ENCODE assay signal across 1 cellular context in the genomic region with DNA sequence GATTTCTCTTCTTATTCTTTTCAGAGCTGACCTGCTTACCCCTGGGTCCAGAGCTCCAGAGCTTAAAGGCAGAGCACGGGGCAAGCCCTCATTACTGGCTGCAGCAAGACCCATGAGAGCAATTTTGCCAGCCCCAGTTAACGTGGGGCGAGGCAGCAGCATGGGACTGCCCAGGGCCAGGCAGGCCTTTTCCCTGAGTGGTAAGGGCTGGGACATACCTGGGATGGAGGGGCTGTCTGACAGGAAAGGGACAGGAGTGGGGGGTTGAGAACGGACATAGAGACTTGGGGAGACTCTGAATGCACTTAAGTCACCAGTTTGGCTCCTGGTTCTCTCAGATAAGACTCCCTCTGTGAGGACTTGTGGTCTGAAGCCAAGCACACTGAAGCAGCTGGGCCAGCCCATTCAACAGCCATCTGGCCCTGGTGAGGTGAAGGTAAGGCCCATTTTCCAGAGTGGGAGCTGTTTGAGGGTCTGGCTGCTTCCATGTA.
TF ChIP-seq lines count a peak whose summit lies in the region.

No MANE protein-coding gene starts in this region.

TF ChIP-seq in HepG2, 621 proteins besides CTCF, POLR2A, EP300 and RAD21 (continued from another document):
- TF ChIP-seq, protein P1, sequence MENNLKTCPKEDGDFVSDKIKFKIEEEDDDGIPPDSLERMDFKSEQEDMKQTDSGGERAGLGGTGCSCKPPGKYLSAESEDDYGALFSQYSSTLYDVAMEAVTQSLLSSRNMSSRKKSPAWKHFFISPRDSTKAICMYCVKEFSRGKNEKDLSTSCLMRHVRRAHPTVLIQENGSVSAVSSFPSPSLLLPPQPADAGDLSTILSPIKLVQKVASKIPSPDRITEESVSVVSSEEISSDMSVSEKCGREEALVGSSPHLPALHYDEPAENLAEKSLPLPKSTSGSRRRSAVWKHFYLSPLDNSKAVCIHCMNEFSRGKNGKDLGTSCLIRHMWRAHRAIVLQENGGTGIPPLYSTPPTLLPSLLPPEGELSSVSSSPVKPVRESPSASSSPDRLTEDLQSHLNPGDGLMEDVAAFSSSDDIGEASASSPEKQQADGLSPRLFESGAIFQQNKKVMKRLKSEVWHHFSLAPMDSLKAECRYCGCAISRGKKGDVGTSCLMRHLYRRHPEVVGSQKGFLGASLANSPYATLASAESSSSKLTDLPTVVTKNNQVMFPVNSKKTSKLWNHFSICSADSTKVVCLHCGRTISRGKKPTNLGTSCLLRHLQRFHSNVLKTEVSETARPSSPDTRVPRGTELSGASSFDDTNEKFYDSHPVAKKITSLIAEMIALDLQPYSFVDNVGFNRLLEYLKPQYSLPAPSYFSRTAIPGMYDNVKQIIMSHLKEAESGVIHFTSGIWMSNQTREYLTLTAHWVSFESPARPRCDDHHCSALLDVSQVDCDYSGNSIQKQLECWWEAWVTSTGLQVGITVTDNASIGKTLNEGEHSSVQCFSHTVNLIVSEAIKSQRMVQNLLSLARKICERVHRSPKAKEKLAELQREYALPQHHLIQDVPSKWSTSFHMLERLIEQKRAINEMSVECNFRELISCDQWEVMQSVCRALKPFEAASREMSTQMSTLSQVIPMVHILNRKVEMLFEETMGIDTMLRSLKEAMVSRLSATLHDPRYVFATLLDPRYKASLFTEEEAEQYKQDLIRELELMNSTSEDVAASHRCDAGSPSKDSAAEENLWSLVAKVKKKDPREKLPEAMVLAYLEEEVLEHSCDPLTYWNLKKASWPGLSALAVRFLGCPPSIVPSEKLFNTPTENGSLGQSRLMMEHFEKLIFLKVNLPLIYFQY (CRISPR knock-in tag; IDR thresholded peaks at IDR 0.05; ENCODE audit: borderline replicate concordance), result no peak
- no peak for TF ChIP-seq ZC3H13 (CRISPR knock-in tag; IDR thresholded peaks at IDR 0.05)
- TF ChIP-seq, protein P2, sequence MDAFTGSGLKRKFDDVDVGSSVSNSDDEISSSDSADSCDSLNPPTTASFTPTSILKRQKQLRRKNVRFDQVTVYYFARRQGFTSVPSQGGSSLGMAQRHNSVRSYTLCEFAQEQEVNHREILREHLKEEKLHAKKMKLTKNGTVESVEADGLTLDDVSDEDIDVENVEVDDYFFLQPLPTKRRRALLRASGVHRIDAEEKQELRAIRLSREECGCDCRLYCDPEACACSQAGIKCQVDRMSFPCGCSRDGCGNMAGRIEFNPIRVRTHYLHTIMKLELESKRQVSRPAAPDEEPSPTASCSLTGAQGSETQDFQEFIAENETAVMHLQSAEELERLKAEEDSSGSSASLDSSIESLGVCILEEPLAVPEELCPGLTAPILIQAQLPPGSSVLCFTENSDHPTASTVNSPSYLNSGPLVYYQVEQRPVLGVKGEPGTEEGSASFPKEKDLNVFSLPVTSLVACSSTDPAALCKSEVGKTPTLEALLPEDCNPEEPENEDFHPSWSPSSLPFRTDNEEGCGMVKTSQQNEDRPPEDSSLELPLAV (CRISPR knock-in tag; conservative IDR thresholded peaks at IDR 0.05; ENCODE audit: low read depth), result no peak
- no peak for TF ChIP-seq ZNF30 (CRISPR knock-in tag; IDR thresholded peaks at IDR 0.05)
- no peak for TF ChIP-seq SMAD9 (CRISPR knock-in tag; IDR thresholded peaks at IDR 0.05)
- no peak for TF ChIP-seq CHCHD3 (CRISPR knock-in tag; IDR thresholded peaks at IDR 0.05)
- no peak for TF ChIP-seq MAFF (IDR thresholded peaks at IDR 0.05; ENCODE audit: low read depth, low read length)
- no peak for TF ChIP-seq ZNF460 (CRISPR knock-in tag; IDR thresholded peaks at IDR 0.05; ENCODE audit: borderline replicate concordance)
- TF ChIP-seq, protein P3, sequence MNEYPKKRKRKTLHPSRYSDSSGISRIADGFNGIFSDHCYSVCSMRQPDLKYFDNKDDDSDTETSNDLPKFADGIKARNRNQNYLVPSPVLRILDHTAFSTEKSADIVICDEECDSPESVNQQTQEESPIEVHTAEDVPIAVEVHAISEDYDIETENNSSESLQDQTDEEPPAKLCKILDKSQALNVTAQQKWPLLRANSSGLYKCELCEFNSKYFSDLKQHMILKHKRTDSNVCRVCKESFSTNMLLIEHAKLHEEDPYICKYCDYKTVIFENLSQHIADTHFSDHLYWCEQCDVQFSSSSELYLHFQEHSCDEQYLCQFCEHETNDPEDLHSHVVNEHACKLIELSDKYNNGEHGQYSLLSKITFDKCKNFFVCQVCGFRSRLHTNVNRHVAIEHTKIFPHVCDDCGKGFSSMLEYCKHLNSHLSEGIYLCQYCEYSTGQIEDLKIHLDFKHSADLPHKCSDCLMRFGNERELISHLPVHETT (CRISPR knock-in tag; conservative IDR thresholded peaks at IDR 0.05), result no peak
- TF ChIP-seq ZNF138 (CRISPR knock-in tag; IDR thresholded peaks at IDR 0.05; ENCODE audit: low read depth), result no peak
- peak; percentile 12; the same call in 1 of the 2 replicates for TF ChIP-seq ZSCAN25 (CRISPR knock-in tag; IDR thresholded peaks at IDR 0.05)
- TF ChIP-seq ZMYM4 (CRISPR knock-in tag; IDR thresholded peaks at IDR 0.05), result no peak
- TF ChIP-seq HMGA1 (CRISPR knock-in tag; conservative IDR thresholded peaks at IDR 0.05), result no peak
- TF ChIP-seq, protein P4, sequence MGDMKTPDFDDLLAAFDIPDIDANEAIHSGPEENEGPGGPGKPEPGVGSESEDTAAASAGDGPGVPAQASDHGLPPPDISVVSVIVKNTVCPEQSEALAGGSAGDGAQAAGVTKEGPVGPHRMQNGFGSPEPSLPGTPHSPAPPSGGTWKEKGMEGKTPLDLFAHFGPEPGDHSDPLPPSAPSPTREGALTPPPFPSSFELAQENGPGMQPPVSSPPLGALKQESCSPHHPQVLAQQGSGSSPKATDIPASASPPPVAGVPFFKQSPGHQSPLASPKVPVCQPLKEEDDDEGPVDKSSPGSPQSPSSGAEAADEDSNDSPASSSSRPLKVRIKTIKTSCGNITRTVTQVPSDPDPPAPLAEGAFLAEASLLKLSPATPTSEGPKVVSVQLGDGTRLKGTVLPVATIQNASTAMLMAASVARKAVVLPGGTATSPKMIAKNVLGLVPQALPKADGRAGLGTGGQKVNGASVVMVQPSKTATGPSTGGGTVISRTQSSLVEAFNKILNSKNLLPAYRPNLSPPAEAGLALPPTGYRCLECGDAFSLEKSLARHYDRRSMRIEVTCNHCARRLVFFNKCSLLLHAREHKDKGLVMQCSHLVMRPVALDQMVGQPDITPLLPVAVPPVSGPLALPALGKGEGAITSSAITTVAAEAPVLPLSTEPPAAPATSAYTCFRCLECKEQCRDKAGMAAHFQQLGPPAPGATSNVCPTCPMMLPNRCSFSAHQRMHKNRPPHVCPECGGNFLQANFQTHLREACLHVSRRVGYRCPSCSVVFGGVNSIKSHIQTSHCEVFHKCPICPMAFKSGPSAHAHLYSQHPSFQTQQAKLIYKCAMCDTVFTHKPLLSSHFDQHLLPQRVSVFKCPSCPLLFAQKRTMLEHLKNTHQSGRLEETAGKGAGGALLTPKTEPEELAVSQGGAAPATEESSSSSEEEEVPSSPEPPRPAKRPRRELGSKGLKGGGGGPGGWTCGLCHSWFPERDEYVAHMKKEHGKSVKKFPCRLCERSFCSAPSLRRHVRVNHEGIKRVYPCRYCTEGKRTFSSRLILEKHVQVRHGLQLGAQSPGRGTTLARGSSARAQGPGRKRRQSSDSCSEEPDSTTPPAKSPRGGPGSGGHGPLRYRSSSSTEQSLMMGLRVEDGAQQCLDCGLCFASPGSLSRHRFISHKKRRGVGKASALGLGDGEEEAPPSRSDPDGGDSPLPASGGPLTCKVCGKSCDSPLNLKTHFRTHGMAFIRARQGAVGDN (CRISPR knock-in tag; IDR thresholded peaks at IDR 0.05), result peak; percentile 65
- TF ChIP-seq, protein P5, sequence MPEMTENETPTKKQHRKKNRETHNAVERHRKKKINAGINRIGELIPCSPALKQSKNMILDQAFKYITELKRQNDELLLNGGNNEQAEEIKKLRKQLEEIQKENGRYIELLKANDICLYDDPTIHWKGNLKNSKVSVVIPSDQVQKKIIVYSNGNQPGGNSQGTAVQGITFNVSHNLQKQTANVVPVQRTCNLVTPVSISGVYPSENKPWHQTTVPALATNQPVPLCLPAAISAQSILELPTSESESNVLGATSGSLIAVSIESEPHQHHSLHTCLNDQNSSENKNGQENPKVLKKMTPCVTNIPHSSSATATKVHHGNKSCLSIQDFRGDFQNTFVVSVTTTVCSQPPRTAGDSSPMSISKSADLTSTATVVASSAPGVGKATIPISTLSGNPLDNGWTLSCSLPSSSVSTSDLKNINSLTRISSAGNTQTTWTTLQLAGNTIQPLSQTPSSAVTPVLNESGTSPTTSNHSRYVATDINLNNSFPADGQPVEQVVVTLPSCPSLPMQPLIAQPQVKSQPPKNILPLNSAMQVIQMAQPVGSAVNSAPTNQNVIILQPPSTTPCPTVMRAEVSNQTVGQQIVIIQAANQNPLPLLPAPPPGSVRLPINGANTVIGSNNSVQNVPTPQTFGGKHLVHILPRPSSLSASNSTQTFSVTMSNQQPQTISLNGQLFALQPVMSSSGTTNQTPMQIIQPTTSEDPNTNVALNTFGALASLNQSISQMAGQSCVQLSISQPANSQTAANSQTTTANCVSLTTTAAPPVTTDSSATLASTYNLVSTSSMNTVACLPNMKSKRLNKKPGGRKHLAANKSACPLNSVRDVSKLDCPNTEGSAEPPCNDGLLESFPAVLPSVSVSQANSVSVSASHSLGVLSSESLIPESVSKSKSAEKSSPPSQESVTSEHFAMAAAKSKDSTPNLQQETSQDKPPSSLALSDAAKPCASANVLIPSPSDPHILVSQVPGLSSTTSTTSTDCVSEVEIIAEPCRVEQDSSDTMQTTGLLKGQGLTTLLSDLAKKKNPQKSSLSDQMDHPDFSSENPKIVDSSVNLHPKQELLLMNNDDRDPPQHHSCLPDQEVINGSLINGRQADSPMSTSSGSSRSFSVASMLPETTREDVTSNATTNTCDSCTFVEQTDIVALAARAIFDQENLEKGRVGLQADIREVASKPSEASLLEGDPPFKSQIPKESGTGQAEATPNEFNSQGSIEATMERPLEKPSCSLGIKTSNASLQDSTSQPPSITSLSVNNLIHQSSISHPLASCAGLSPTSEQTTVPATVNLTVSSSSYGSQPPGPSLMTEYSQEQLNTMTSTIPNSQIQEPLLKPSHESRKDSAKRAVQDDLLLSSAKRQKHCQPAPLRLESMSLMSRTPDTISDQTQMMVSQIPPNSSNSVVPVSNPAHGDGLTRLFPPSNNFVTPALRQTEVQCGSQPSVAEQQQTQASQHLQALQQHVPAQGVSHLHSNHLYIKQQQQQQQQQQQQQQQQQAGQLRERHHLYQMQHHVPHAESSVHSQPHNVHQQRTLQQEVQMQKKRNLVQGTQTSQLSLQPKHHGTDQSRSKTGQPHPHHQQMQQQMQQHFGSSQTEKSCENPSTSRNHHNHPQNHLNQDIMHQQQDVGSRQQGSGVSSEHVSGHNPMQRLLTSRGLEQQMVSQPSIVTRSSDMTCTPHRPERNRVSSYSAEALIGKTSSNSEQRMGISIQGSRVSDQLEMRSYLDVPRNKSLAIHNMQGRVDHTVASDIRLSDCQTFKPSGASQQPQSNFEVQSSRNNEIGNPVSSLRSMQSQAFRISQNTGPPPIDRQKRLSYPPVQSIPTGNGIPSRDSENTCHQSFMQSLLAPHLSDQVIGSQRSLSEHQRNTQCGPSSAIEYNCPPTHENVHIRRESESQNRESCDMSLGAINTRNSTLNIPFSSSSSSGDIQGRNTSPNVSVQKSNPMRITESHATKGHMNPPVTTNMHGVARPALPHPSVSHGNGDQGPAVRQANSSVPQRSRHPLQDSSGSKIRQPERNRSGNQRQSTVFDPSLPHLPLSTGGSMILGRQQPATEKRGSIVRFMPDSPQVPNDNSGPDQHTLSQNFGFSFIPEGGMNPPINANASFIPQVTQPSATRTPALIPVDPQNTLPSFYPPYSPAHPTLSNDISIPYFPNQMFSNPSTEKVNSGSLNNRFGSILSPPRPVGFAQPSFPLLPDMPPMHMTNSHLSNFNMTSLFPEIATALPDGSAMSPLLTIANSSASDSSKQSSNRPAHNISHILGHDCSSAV (CRISPR knock-in tag; IDR thresholded peaks at IDR 0.05; ENCODE audit: borderline replicate concordance), result 0 out of 2 replicates have a peak, but pooled peaks have one; percentile 54
- peak; percentile 65 for TF ChIP-seq ZNF501 (CRISPR knock-in tag; IDR thresholded peaks at IDR 0.05)
- TF ChIP-seq ZNF598 (CRISPR knock-in tag; IDR thresholded peaks at IDR 0.05; ENCODE audit: borderline replicate concordance), result peak; percentile 51; the same call in 1 of the 2 replicates
- TF ChIP-seq, protein P6, sequence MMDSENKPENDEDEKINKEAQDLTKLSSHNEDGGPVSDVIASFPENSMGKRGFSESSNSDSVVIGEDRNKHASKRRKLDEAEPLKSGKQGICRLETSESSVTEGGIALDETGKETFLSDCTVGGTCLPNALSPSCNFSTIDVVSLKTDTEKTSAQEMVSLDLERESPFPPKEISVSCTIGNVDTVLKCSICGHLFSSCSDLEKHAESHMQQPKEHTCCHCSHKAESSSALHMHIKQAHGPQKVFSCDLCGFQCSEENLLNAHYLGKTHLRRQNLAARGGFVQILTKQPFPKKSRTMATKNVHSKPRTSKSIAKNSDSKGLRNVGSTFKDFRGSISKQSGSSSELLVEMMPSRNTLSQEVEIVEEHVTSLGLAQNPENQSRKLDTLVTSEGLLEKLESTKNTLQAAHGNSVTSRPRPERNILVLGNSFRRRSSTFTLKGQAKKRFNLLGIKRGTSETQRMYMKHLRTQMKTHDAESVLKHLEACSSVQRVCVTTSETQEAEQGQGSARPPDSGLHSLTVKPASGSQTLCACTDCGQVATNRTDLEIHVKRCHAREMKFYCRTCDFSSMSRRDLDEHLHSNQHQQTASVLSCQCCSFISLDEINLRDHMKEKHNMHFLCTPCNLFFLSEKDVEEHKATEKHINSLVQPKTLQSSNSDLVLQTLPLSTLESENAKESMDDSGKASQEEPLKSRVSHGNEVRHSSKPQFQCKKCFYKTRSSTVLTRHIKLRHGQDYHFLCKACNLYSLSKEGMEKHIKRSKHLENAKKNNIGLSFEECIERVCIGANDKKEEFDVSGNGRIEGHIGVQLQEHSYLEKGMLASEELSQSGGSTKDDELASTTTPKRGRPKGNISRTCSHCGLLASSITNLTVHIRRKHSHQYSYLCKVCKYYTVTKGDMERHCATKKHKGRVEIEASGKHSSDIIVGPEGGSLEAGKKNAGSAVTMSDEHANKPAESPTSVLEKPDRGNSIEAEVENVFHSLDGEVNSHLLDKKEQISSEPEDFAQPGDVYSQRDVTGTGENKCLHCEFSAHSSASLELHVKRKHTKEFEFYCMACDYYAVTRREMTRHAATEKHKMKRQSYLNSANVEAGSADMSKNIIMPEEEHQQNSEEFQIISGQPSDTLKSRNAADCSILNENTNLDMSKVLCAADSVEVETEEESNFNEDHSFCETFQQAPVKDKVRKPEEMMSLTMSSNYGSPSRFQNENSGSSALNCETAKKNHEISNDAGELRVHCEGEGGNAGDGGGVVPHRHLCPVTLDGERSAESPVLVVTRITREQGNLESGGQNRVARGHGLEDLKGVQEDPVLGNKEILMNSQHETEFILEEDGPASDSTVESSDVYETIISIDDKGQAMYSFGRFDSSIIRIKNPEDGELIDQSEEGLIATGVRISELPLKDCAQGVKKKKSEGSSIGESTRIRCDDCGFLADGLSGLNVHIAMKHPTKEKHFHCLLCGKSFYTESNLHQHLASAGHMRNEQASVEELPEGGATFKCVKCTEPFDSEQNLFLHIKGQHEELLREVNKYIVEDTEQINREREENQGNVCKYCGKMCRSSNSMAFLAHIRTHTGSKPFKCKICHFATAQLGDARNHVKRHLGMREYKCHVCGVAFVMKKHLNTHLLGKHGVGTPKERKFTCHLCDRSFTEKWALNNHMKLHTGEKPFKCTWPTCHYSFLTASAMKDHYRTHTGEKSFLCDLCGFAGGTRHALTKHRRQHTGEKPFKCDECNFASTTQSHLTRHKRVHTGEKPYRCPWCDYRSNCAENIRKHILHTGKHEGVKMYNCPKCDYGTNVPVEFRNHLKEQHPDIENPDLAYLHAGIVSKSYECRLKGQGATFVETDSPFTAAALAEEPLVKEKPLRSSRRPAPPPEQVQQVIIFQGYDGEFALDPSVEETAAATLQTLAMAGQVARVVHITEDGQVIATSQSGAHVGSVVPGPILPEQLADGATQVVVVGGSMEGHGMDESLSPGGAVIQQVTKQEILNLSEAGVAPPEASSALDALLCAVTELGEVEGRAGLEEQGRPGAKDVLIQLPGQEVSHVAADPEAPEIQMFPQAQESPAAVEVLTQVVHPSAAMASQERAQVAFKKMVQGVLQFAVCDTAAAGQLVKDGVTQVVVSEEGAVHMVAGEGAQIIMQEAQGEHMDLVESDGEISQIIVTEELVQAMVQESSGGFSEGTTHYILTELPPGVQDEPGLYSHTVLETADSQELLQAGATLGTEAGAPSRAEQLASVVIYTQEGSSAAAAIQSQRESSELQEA (CRISPR knock-in tag; IDR thresholded peaks at IDR 0.05; ENCODE audit: not compliant biosample characterization), result peak; percentile 30
- no peak for TF ChIP-seq HDAC2 (CRISPR knock-in tag; IDR thresholded peaks at IDR 0.05)
TF ChIP-seq in HepG2: peak in this region for 18.
